Comparison of ENCODE assay signal across 8 cellular contexts in genomic region chr12:91778938-91779400, GRCh38.
DNase-seq lines count a peak whose midpoint lies in the region; ATAC-seq lines count a peak whose summit lies in the region.

No MANE protein-coding gene starts in this region.

- no peaks in the 10 kb centered on the region for H3K27me3 Mint-ChIP-seq in activated naive CD8-positive, alpha-beta T cell

- peaks cover 40% of the 10 kb centered on the region for H3K4me1 Mint-ChIP-seq in activated naive CD8-positive, alpha-beta T cell (ENCODE audit: low read depth)

- DNase-seq in RKO (ENCODE audit: low spot score): peak; percentile 98
- DNase-seq in kidney tubule cell (ENCODE audit: low spot score): peak; percentile 98
- peak; percentile 13 for DNase-seq in stimulated activated CD8-positive, alpha-beta memory T cell treated with anti-CD3 and anti-CD28 coated beads, Interleukin-12 subunit alpha, Interleukin-12 subunit beta, amount 100 ng/mL, for 4 hours (ENCODE audit: low read depth)
- no peak for DNase-seq in Ammon's horn (ENCODE audit: low spot score)
- DNase-seq in amygdala (lab: John Stamatoyannopoulos, UW): no peak

- peak overlapping the region; percentile 94 for H3K27ac Mint-ChIP-seq in activated naive CD8-positive, alpha-beta T cell

- no peaks in the 10 kb centered on the region for H3K36me3 Mint-ChIP-seq in activated naive CD8-positive, alpha-beta T cell

- no peaks in the 10 kb centered on the region for H3K9me3 Mint-ChIP-seq in activated naive CD8-positive, alpha-beta T cell (ENCODE audit: low read depth)

- H3K4me3 Mint-ChIP-seq in activated naive CD8-positive, alpha-beta T cell: peak overlapping the region; percentile 83

- ATAC-seq in GM18870 (IDR thresholded peaks at IDR 0.05; ENCODE audit: unreplicated experiment) (peak; percentile 99), HG02970 (IDR thresholded peaks at IDR 0.05; ENCODE audit: low FRiP score, unreplicated experiment) (peak; percentile 97)

Comparison
In these comparisons a context has a peak if more than half of its experiments do, and no peak if none do; other contexts are left out.
1. DNase-seq: peak in RKO (single experiment), kidney tubule cell (single experiment) and stimulated activated CD8-positive, alpha-beta memory T cell treated with anti-CD3 and anti-CD28 coated beads, Interleukin-12 subunit alpha, Interleukin-12 subunit beta, amount 100 ng/mL, for 4 hours (single experiment); none in Ammon's horn (single experiment) and amygdala (0 of 56).